Comparison of ENCODE assay signal across 1 cellular context in genomic region chr21:16248705-16249104, GRCh38.
TF ChIP-seq lines count a peak whose summit lies in the region.

No MANE protein-coding gene starts in this region.

TF ChIP-seq in HepG2, 621 proteins besides CTCF, POLR2A, EP300 and RAD21 (continued from another document):
- TF ChIP-seq RERE (CRISPR knock-in tag; IDR thresholded peaks at IDR 0.05; ENCODE audit: low read depth) (no peak), ZNF407 (CRISPR knock-in tag; IDR thresholded peaks at IDR 0.05; ENCODE audit: not compliant biosample characterization) (no peak), DDIT3 (CRISPR knock-in tag; IDR thresholded peaks at IDR 0.05) (no peak), ZNF354B (CRISPR knock-in tag; IDR thresholded peaks at IDR 0.05) (no peak), ZNF674 (CRISPR knock-in tag; IDR thresholded peaks at IDR 0.05; ENCODE audit: low read depth) (no peak)
